8 cellular contexts compared by ENCODE assay signal in the genomic region with DNA sequence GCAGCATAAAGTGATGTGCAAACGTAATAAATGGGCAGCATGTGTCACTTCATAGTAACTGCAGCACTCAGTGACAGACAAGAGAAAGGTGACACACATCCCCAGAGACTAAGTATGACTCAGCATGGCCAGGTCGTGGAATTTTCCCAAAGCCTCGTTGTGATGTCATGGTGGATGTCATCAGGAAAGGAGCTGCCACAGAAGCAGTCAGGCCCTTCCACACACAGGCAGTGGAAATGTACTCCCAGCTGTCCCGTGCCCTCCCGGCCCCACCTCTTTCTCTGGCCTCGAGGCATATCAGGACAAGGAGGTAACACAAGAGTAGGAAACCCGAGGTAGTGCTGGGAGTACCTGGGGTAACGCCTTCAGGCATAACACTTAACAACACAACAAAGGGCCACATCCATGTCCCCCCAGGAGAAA. TPM values are rescaled to one million over a fixed set of nuclear protein-coding genes. Genes with fewer than 3 reads are reported as not detected.
DNase-seq lines count a peak whose midpoint lies in the region; ATAC-seq and TF ChIP-seq lines count a peak whose summit lies in the region.

No MANE protein-coding gene starts in this region.

- BruUV-seq in mammary epithelial cell (replicated peaks; lab: Mats Ljungman, UMichigan), result no TSS peak

- intact Hi-C loops in mammary epithelial cell (cut with micrococcal nuclease), result no loop called here

- no peaks in the 10 kb centered on the region for H4K20me1 ChIP-seq in mammary epithelial cell (ENCODE audit: insufficient read depth, low read length)

- dilution Hi-C loops in mammary epithelial cell (cut with HindIII; ENCODE audit: low sequenced_read_pairs), result loop anchor here (5.0 kb wide), 3 partner anchors 63 to 367 kb away; no protein-coding TSS in a partner anchor

- CTCF ChIA-PET in mammary epithelial cell (lab: Charles Lee; ENCODE audit: low non-redundant PET), result no interaction called here

- in situ Hi-C loops in mammary epithelial cell (cut with MboI; ENCODE audit: low sequenced_read_pairs in 2 of 2), result no loop called here

- H3K4me3 ChIP-seq in mammary epithelial cell (replicated peaks in 1 of 3; ENCODE audit: insufficient read depth in 1 of 3, low read depth in 2 of 3, low read length in 3 of 3), result no peak overlapping the region

- peak overlapping the region in 2 of 3 experiments; percentile 32 to 56 for H3K27ac Mint-ChIP-seq in nephron

- H3K36me3 Mint-ChIP-seq in nephron (ENCODE audit: low read depth), result no peaks in the 10 kb centered on the region

- DNase-seq in EL, result peak; percentile 81
- peak; percentile 77 for DNase-seq in LoVo (ENCODE audit: low spot score)
- DNase-seq in mammary epithelial cell, result peak; percentile 81
- DNase-seq in GF-D8 (lab: John Stamatoyannopoulos, UW), result no peak
- DNase-seq in DMS79 treated with DMSO at 0.1 percent for 48 hours (lab: John Stamatoyannopoulos, UW), result no peak

- H3K9me3 ChIP-seq in mammary epithelial cell (replicated peaks; ENCODE audit: insufficient read depth, low read length), result no peaks in the 10 kb centered on the region

- peak overlapping the region; percentile 0 for H3K4me2 ChIP-seq in mammary epithelial cell (ENCODE audit: insufficient read depth, low read depth, low read length)

- H3K79me2 ChIP-seq in mammary epithelial cell (ENCODE audit: insufficient read depth, low read length), result no peaks in the 10 kb centered on the region

- ATAC-seq in HG03039 (IDR thresholded peaks at IDR 0.05; ENCODE audit: unreplicated experiment) (no peak), GM18498 (IDR thresholded peaks at IDR 0.05; ENCODE audit: unreplicated experiment) (no peak)

- peaks cover 41% of the 10 kb centered on the region for H3K4me1 Mint-ChIP-seq in nephron

- no peak overlapping the region for H3K4me3 Mint-ChIP-seq in nephron

- H3K36me3 ChIP-seq in mammary epithelial cell (ENCODE audit: insufficient read depth, low read length), result no peaks in the 10 kb centered on the region

- H3K9me3 Mint-ChIP-seq in nephron, result no peaks in the 10 kb centered on the region

- no peak overlapping the region for H3K9ac ChIP-seq in mammary epithelial cell (ENCODE audit: insufficient read depth, low read length)

- H3K27me3 ChIP-seq in mammary epithelial cell (ENCODE audit: insufficient read depth, low read length), result no peaks in the 10 kb centered on the region

- peaks cover 11% of the 10 kb centered on the region for H3K4me1 ChIP-seq in mammary epithelial cell (ENCODE audit: insufficient read depth, low read length)

- TF ChIP-seq CTCF in mammary epithelial cell (conservative IDR thresholded peaks at IDR 0.05 in 1 of 2, IDR thresholded peaks at IDR 0.05 in 1 of 2; ENCODE audit: extremely low read depth in 1 of 2, insufficient read depth in 1 of 2, low read depth in 1 of 2, low read length in 2 of 2) (no peak), nephron (IDR thresholded peaks at IDR 0.05; ENCODE audit: unreplicated experiment in 3 of 3) (no peak)

- peaks cover 3% of the 10 kb centered on the region for H3K27me3 Mint-ChIP-seq in nephron (ENCODE audit: low read depth)

- H3K27ac ChIP-seq in mammary epithelial cell (ENCODE audit: insufficient read depth, low read depth, low read length), result peak overlapping the region; percentile 25

- WGBS in mammary epithelial cell (ENCODE audit: low coverage, missing lambda C conversion rate), result 10% methylated on average over 8 of the region's 8 CpGs

- peak overlapping the region; percentile 4 for H2AFZ ChIP-seq in mammary epithelial cell (ENCODE audit: low read depth, low read length)

RNA-seq across cellular contexts. Expression of a gene that starts 8.1 kb away (rescaled TPM):
- total RNA-seq in mammary epithelial cell, result 10 to 100 TPM; 52.0 to 67.0 TPM
- polyA plus RNA-seq in mammary epithelial cell, result 37.1 TPM
- polyA minus RNA-seq in mammary epithelial cell, result 89.7 TPM

RNA-seq across cellular contexts. Expression of a gene that starts 25.0 kb away (rescaled TPM):
- not detected for total RNA-seq in mammary epithelial cell
- polyA plus RNA-seq in mammary epithelial cell, result not detected
- not detected for polyA minus RNA-seq in mammary epithelial cell

Comparison
In these comparisons a context has a peak if more than half of its experiments do, and no peak if none do; other contexts are left out.
1. DNase-seq: peak in EL (single experiment), LoVo (single experiment) and mammary epithelial cell (single experiment); none in GF-D8 (single experiment) and DMS79 treated with DMSO at 0.1 percent for 48 hours (single experiment).